21 cellular contexts compared by ENCODE assay signal in genomic region chr9:89986190-89986589, GRCh38.
A peak's percentile ranks its signal among the peaks of the same experiment; 100 is the strongest.
DNase-seq lines count a peak whose midpoint lies in the region; ATAC-seq, FAIRE-seq and TF ChIP-seq lines count a peak whose summit lies in the region.
"Had no signal": no experiment of that assay in that cellular context is flagged by ENCODE, and none has a peak within 500 bp of the region (broad histone marks: within the 10 kb centered on the region; RNA-seq: fewer than 3 reads in every experiment).

No MANE protein-coding gene starts in this region.

- H4K91ac ChIP-seq in H1 (replicated peaks; ENCODE audit: insufficient read length, low read length), result no peak overlapping the region

- peaks cover 8% of the 10 kb centered on the region for H3K27me3 Mint-ChIP-seq in activated CD8-positive, alpha-beta T cell treated with anti-CD3 and anti-CD28 coated beads for 36 hours
- peaks cover 3 to 14% (median 8%) of the 10 kb centered on the region in 5 donors for H3K27me3 Mint-ChIP-seq in naive thymus-derived CD8-positive, alpha-beta T cell

- no peak overlapping the region for H3K23ac ChIP-seq in H1 (ENCODE audit: insufficient read length)

- no peaks in the 10 kb centered on the region for H3K36me3 ChIP-seq in H1 (ENCODE audit: control insufficient read depth in 2 of 4, insufficient read depth in 4 of 4, low read length in 3 of 4)
- H3K36me3 ChIP-seq: tibial nerve had no signal

- 0 out of 2 replicates have a peak overlapping the region, but pooled peaks have one; percentile 5 for H2BK12ac ChIP-seq in H1 (ENCODE audit: low read depth, low read length)

- no peaks in the 10 kb centered on the region for H3K4me1 ChIP-seq in H1 (replicated peaks in 1 of 4; ENCODE audit: control insufficient read depth in 3 of 4, insufficient read depth in 4 of 4, low read length in 3 of 4)
- H3K4me1 ChIP-seq: Caco-2, tibial nerve had no signal

- H3K14ac ChIP-seq in H1 (ENCODE audit: insufficient read length), result no peak overlapping the region

- TF ChIP-seq CTCF in activated CD8-positive, alpha-beta T cell treated with anti-CD3 and anti-CD28 coated beads for 36 hours (IDR thresholded peaks at IDR 0.05), result no peak
- TF ChIP-seq CTCF in H1 (IDR thresholded peaks at IDR 0.05; ENCODE audit: control extremely low read depth in 1 of 3, insufficient read depth in 1 of 3, low read depth in 1 of 3, low read length in 3 of 3), result no peak

- no peak overlapping the region for H3K4ac ChIP-seq in H1 (replicated peaks; ENCODE audit: insufficient read length, low read depth, low read length)

- peak; percentile 74 to 76 for ATAC-seq in activated naive CD4-positive, alpha-beta T cell treated with anti-CD3 and anti-CD28 coated beads, Interleukin-2, amount 50 U/mL, for 72 hours
- peak; percentile 61 for ATAC-seq in activated CD8-positive, alpha-beta T cell treated with anti-CD3 and anti-CD28 coated beads for 36 hours
- ATAC-seq in stimulated activated naive CD8-positive, alpha-beta T cell treated with anti-CD3 and anti-CD28 coated beads, Interleukin-15, Interleukin-2, amounts not matched to agents 100 U/mL and 50 U/mL, for 24 hours, result peak; percentile 83
- ATAC-seq in naive thymus-derived CD8-positive, alpha-beta T cell, result no peak
- no peak for ATAC-seq in GM18511 (IDR thresholded peaks at IDR 0.05; ENCODE audit: unreplicated experiment)
- ATAC-seq: effector memory CD8-positive, alpha-beta T cell; left lobe of liver had no signal

- H3K4me1 Mint-ChIP-seq in activated CD8-positive, alpha-beta T cell treated with anti-CD3 and anti-CD28 coated beads for 36 hours (ENCODE audit: low read depth), result peaks cover 31% of the 10 kb centered on the region
- H3K4me1 Mint-ChIP-seq in naive thymus-derived CD8-positive, alpha-beta T cell, result no peaks in the 10 kb centered on the region

- H3K4me3 ChIP-seq in H1 (ENCODE audit: extremely low read depth in 1 of 4, insufficient read depth in 2 of 4, low read depth in 3 of 4, low read length in 4 of 4), result no peak overlapping the region
- H3K4me3 ChIP-seq: tibial nerve had no signal

- intact Hi-C loops in activated CD8-positive, alpha-beta T cell treated with anti-CD3 and anti-CD28 coated beads for 36 hours (cut with micrococcal nuclease), result no loop called here

- H4K5ac ChIP-seq in H1 (ENCODE audit: insufficient read length, low read depth, low read length), result no peak overlapping the region

- H3K27ac ChIP-seq in H1 (ENCODE audit: low read depth, low read length), result no peak overlapping the region
- H3K27ac ChIP-seq: tibial nerve had no signal

- no peak for FAIRE-seq in H1 (lab: Jason Lieb, UNC)
- FAIRE-seq: small intestine, TTC549 had no signal

- WGBS in H1 (ENCODE audit: extremely low coverage in 1 of 2, insufficient coverage in 1 of 2, insufficient read length in 1 of 2, insufficient replicate concordance in 2 of 2, low coverage in 1 of 2, low lambda C conversion rate in 2 of 2, missing lambda C conversion rate in 1 of 2), 2 experiments, result 86% methylated on average over 2 of the region's 2 CpGs; no CpG with 5 or more reads in 1 of the 2 experiments

- no peak overlapping the region for H3K56ac ChIP-seq in H1 (replicated peaks; ENCODE audit: insufficient read length, low read depth, low read length)

- TF ChIP-seq EP300 in H1 (IDR thresholded peaks at IDR 0.05; ENCODE audit: borderline replicate concordance in 1 of 2, low read depth in 2 of 2, low read length in 2 of 2), result no peak

- no peak overlapping the region for H3K4me3 Mint-ChIP-seq in activated CD8-positive, alpha-beta T cell treated with anti-CD3 and anti-CD28 coated beads for 36 hours
- no peak overlapping the region for H3K4me3 Mint-ChIP-seq in naive thymus-derived CD8-positive, alpha-beta T cell
- H3K4me3 Mint-ChIP-seq: activated naive CD4-positive, alpha-beta T cell treated with anti-CD3 and anti-CD28 coated beads, Interleukin-2, amount 10 ng/mL, durations not matched to agents 7 days and 5 days; effector memory CD8-positive, alpha-beta T cell had no signal

- H3K9me3 Mint-ChIP-seq in activated naive CD4-positive, alpha-beta T cell treated with anti-CD3 and anti-CD28 coated beads, Interleukin-2, amount 50 U/mL, for 72 hours, result peaks cover 0 to 24% of the 10 kb centered on the region in 2 donors
- peaks cover 2% of the 10 kb centered on the region for H3K9me3 Mint-ChIP-seq in activated CD8-positive, alpha-beta T cell treated with anti-CD3 and anti-CD28 coated beads for 36 hours
- peaks cover 0 to 1% (median 0%) of the 10 kb centered on the region in 9 donors for H3K9me3 Mint-ChIP-seq in naive thymus-derived CD8-positive, alpha-beta T cell
- H3K9me3 Mint-ChIP-seq: effector memory CD8-positive, alpha-beta T cell had no signal

- TF ChIP-seq RAD21 in H1 (IDR thresholded peaks at IDR 0.05 in 1 of 2, conservative IDR thresholded peaks at IDR 0.05 in 1 of 2; ENCODE audit: low read depth in 2 of 2, low read length in 2 of 2), result no peak

- H3K9me3 ChIP-seq in H1 (ENCODE audit: insufficient read depth in 2 of 2, low read depth in 1 of 2, low read length in 1 of 2), result peaks cover 6% of the 10 kb centered on the region in 2 experiments; a peak in 2 of 4 replicates
- H3K9me3 ChIP-seq: Caco-2, tibial nerve had no signal

- TF ChIP-seq POLR2A in H1 (IDR thresholded peaks at IDR 0.05; ENCODE audit: control extremely low read depth in 1 of 2, low read depth in 2 of 2, low read length in 2 of 2), result no peak

- POLR2A ChIA-PET in activated CD8-positive, alpha-beta T cell treated with anti-CD3 and anti-CD28 coated beads for 36 hours (lab: Charles Lee), result interaction anchor here (1.0 kb wide), 1 partner anchor 17 kb away, joined by 3 read pairs; no protein-coding TSS in a partner anchor
- POLR2A ChIA-PET in H1 (lab: Charles Lee; ENCODE audit: partially characterized antibody), result no interaction called here
- POLR2A ChIA-PET in naive thymus-derived CD8-positive, alpha-beta T cell (lab: Charles Lee), result no interaction called here

- no peaks in the 10 kb centered on the region for H4K20me1 ChIP-seq in H1 (replicated peaks in 1 of 2; ENCODE audit: control insufficient read depth in 1 of 2, insufficient read depth in 2 of 2, low read length in 2 of 2)

- no peak overlapping the region for H3K4me2 ChIP-seq in H1 (ENCODE audit: insufficient read depth in 1 of 2, low read depth in 2 of 2, low read length in 2 of 2)

- CTCF ChIA-PET in activated CD8-positive, alpha-beta T cell treated with anti-CD3 and anti-CD28 coated beads for 36 hours (lab: Charles Lee), result interaction anchor here (1.7 kb wide), 1 partner anchor 14 kb away, joined by 5 read pairs; no protein-coding TSS in a partner anchor
- CTCF ChIA-PET in H1 (lab: Charles Lee; ENCODE audit: partially characterized antibody), result interaction anchor here (2.0 kb wide), 1 partner anchor 8 kb away, joined by 11 read pairs; no protein-coding TSS in a partner anchor

- H3K18ac ChIP-seq in H1 (ENCODE audit: extremely low read depth, low read length), result no peak overlapping the region

- H2BK20ac ChIP-seq in H1 (ENCODE audit: low read length), result no peak overlapping the region

- peak overlapping the region; percentile 28; the same call in 1 of the 2 replicates for H4K8ac ChIP-seq in H1 (ENCODE audit: extremely low read depth, insufficient read depth, low read length)

- H3K79me2 ChIP-seq in H1 (ENCODE audit: control insufficient read depth in 1 of 2, insufficient read depth in 2 of 2, low read length in 2 of 2), result no peaks in the 10 kb centered on the region

- H2BK15ac ChIP-seq in H1 (ENCODE audit: low read length), result no peak overlapping the region

- no peak overlapping the region for H2BK5ac ChIP-seq in H1 (ENCODE audit: low read depth, low read length)

- no peak overlapping the region for H2BK120ac ChIP-seq in H1 (replicated peaks; ENCODE audit: low read depth, low read length)

- H3K23me2 ChIP-seq in H1 (ENCODE audit: low read depth, low read length), result no peaks in the 10 kb centered on the region

- peaks cover 5 to 14% of the 10 kb centered on the region in 2 donors for H3K36me3 Mint-ChIP-seq in activated naive CD4-positive, alpha-beta T cell treated with anti-CD3 and anti-CD28 coated beads, Interleukin-2, amount 50 U/mL, for 72 hours
- H3K36me3 Mint-ChIP-seq in activated CD8-positive, alpha-beta T cell treated with anti-CD3 and anti-CD28 coated beads for 36 hours (ENCODE audit: low read depth), result peaks cover 1% of the 10 kb centered on the region
- no peaks in the 10 kb centered on the region for H3K36me3 Mint-ChIP-seq in naive thymus-derived CD8-positive, alpha-beta T cell
- H3K36me3 Mint-ChIP-seq: activated naive CD4-positive, alpha-beta T cell treated with anti-CD3 and anti-CD28 coated beads, Interleukin-2, amount 10 ng/mL, durations not matched to agents 7 days and 5 days had no signal

- H3K27me3 ChIP-seq in H1 (replicated peaks in 1 of 4; ENCODE audit: control insufficient read depth in 3 of 4, extremely low read depth in 1 of 4, insufficient read depth in 3 of 4, low read length in 3 of 4), result no peaks in the 10 kb centered on the region
- H3K27me3 ChIP-seq: tibial nerve had no signal

- no peak overlapping the region for H3K9ac ChIP-seq in H1 (replicated peaks in 1 of 4; ENCODE audit: extremely low read depth in 1 of 4, low read depth in 3 of 4, low read length in 3 of 4)

- H3K79me1 ChIP-seq in H1 (ENCODE audit: low read depth, low read length), result no peaks in the 10 kb centered on the region

- no peak overlapping the region for H3K27ac Mint-ChIP-seq in activated naive CD4-positive, alpha-beta T cell treated with anti-CD3 and anti-CD28 coated beads, Interleukin-2, amount 50 U/mL, for 72 hours
- no peak overlapping the region for H3K27ac Mint-ChIP-seq in activated CD8-positive, alpha-beta T cell treated with anti-CD3 and anti-CD28 coated beads for 36 hours
- H3K27ac Mint-ChIP-seq in naive thymus-derived CD8-positive, alpha-beta T cell, result no peak overlapping the region
- H3K27ac Mint-ChIP-seq: activated naive CD4-positive, alpha-beta T cell treated with anti-CD3 and anti-CD28 coated beads, Interleukin-2, amount 10 ng/mL, durations not matched to agents 7 days and 5 days; effector memory CD8-positive, alpha-beta T cell had no signal

- no peak overlapping the region for H2AFZ ChIP-seq in H1 (ENCODE audit: low read length)

- no peak overlapping the region for H2AK5ac ChIP-seq in H1 (ENCODE audit: low read depth, low read length)

- peak in 1 of 2 donors; percentile 40 for DNase-seq in activated naive CD4-positive, alpha-beta T cell treated with anti-CD3 and anti-CD28 coated beads, Interleukin-2, amount 50 U/mL, for 72 hours (ENCODE audit: low spot score in 2 of 2)
- no peak for DNase-seq in activated naive CD4-positive, alpha-beta T cell treated with anti-CD3 and anti-CD28 coated beads, Interleukin-2, amount 50 U/mL, for 16 hours
- peak; percentile 51 for DNase-seq in activated CD8-positive, alpha-beta T cell treated with anti-CD3 and anti-CD28 coated beads for 36 hours
- no peak for DNase-seq in H1 (ENCODE audit: low read depth in 1 of 2, low spot score in 2 of 2)
- peak; percentile 22 for DNase-seq in stimulated activated naive CD8-positive, alpha-beta T cell treated with anti-CD3 and anti-CD28 coated beads, Interleukin-15, Interleukin-2, amounts not matched to agents 100 U/mL and 50 U/mL, for 24 hours
- no peak for DNase-seq in naive thymus-derived CD8-positive, alpha-beta T cell
- DNase-seq: activated naive CD4-positive, alpha-beta T cell treated with anti-CD3 and anti-CD28 coated beads, Interleukin-2, amount 10 ng/mL, durations not matched to agents 7 days and 5 days; Caco-2; effector memory CD8-positive, alpha-beta T cell; EL; glutamatergic neuron; KBM-7; midbrain; NCI-H2081; small intestine; stimulated activated naive CD4-positive, alpha-beta T cell; SW 1271 had no signal

TF ChIP-seq in H1, 55 proteins besides CTCF, POLR2A, EP300 and RAD21 (continues in another document):
- TF ChIP-seq JUN (IDR thresholded peaks at IDR 0.05; ENCODE audit: low read depth, low read length), result no peak

Comparison
In these comparisons a context has a peak if more than half of its experiments do, and no peak if none do; other contexts are left out.
1. ATAC-seq: peak in activated naive CD4-positive, alpha-beta T cell treated with anti-CD3 and anti-CD28 coated beads, Interleukin-2, amount 50 U/mL, for 72 hours (2 of 2), activated CD8-positive, alpha-beta T cell treated with anti-CD3 and anti-CD28 coated beads for 36 hours (single experiment) and stimulated activated naive CD8-positive, alpha-beta T cell treated with anti-CD3 and anti-CD28 coated beads, Interleukin-15, Interleukin-2, amounts not matched to agents 100 U/mL and 50 U/mL, for 24 hours (single experiment); none in naive thymus-derived CD8-positive, alpha-beta T cell (0 of 2) and GM18511 (single experiment).
2. DNase-seq: peak in activated CD8-positive, alpha-beta T cell treated with anti-CD3 and anti-CD28 coated beads for 36 hours (single experiment) and stimulated activated naive CD8-positive, alpha-beta T cell treated with anti-CD3 and anti-CD28 coated beads, Interleukin-15, Interleukin-2, amounts not matched to agents 100 U/mL and 50 U/mL, for 24 hours (single experiment); none in activated naive CD4-positive, alpha-beta T cell treated with anti-CD3 and anti-CD28 coated beads, Interleukin-2, amount 50 U/mL, for 16 hours (single experiment), H1 (0 of 2) and naive thymus-derived CD8-positive, alpha-beta T cell (0 of 10).